9 cellular contexts compared by ENCODE assay signal in the genomic region with DNA sequence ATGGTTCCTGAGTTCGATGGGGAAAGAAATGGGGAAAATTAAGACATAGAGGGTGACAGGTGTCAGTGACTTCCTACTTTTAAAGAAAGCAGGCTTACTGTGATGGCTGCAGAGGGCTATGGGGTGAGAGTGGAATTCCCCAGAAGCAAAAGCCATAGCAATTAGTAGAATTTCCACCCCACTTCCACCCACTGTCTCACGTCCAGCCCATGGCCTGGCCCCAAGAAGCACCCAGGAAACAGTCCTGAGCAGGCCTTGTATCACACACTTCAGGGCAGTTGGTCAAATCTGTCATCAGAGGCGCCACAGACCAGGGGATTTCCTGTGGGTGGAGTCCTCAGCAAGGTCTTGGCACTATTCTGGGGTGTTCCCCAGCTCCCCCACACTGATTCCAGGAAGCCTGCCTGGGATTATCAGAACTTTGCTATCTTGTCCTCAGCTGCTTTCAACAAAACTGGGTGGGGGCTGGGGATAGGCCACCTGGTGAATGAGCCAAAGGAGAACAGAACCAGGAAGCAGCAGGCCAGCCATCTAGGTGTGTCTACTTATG.
DNase-seq lines count a peak whose midpoint lies in the region; ATAC-seq, FAIRE-seq and TF ChIP-seq lines count a peak whose summit lies in the region.
"Had no signal": no experiment of that assay in that cellular context is flagged by ENCODE, and none has a peak within 500 bp of the region (broad histone marks: within the 10 kb centered on the region; RNA-seq: fewer than 3 reads in every experiment).

No MANE protein-coding gene starts in this region.

- peak; percentile 35 for DNase-seq in GM12891 (ENCODE audit: insufficient read length, low spot score)
- DNase-seq in activated naive CD8-positive, alpha-beta T cell treated with anti-CD3 and anti-CD28 coated beads, Interleukin-2, amount 50 U/mL, for 16 hours (ENCODE audit: low read depth, low spot score) = peak; percentile 44
- DNase-seq in stimulated activated CD8-positive, alpha-beta memory T cell treated with anti-CD3 and anti-CD28 coated beads, Interleukin-7, amount 100 ng/mL, for 4 hours (ENCODE audit: low read depth in 2 of 2) = peak; percentile 75 to 78
- no peak for DNase-seq in DMS 273 treated with DMSO at 0.1 percent for 48 hours (lab: John Stamatoyannopoulos, UW)
- no peak for DNase-seq in A172 (ENCODE audit: low spot score)
- DNase-seq in H54 (ENCODE audit: insufficient read length, low spot score) = no peak

- FAIRE-seq in GM12891 (lab: Jason Lieb, UNC) (peak; percentile 84), H54 (lab: Jason Lieb, UNC) (no peak)

- H2AFZ ChIP-seq in OCI-LY3 (ENCODE audit: low read depth, low read length) = no peak overlapping the region

- peak; percentile 34 for TF ChIP-seq CTCF in OCI-LY3 (IDR thresholded peaks at IDR 0.05; ENCODE audit: low read depth, low read length)

- H4K20me1 ChIP-seq in OCI-LY3 (ENCODE audit: insufficient read depth, low read length) = no peaks in the 10 kb centered on the region

- H3K9ac ChIP-seq in OCI-LY3 (ENCODE audit: low read length) = peak overlapping the region; percentile 87

- peak overlapping the region; percentile 99 for H3K27ac ChIP-seq in OCI-LY3 (ENCODE audit: low read length)
- H3K27ac ChIP-seq: thoracic aorta had no signal

- ATAC-seq in GM21737 (IDR thresholded peaks at IDR 0.05; ENCODE audit: unreplicated experiment) = peak; percentile 71

- no peaks in the 10 kb centered on the region for H3K79me2 ChIP-seq in OCI-LY3 (ENCODE audit: low read length)

- no peaks in the 10 kb centered on the region for H3K36me3 ChIP-seq in OCI-LY3 (replicated peaks; ENCODE audit: low read depth, low read length)
- H3K36me3 ChIP-seq: thoracic aorta had no signal

- no peaks in the 10 kb centered on the region for H3K9me3 ChIP-seq in OCI-LY3 (ENCODE audit: insufficient read depth, low read length)
- H3K9me3 ChIP-seq: thoracic aorta had no signal

- H3K4me3 ChIP-seq in OCI-LY3 (ENCODE audit: low read length) = peak overlapping the region; percentile 13; the same call in 1 of the 2 replicates
- H3K4me3 ChIP-seq: thoracic aorta had no signal

- peaks cover 84% of the 10 kb centered on the region for H3K4me1 ChIP-seq in OCI-LY3 (ENCODE audit: low read length)

- no peaks in the 10 kb centered on the region for H3K27me3 ChIP-seq in OCI-LY3 (ENCODE audit: low read depth, low read length)

- TF ChIP-seq POLR2A in GM12891 (IDR thresholded peaks at IDR 0.05; ENCODE audit: low read depth, low read length) (peak; percentile 50; the same call in 1 of the 2 replicates), H54 (IDR thresholded peaks at IDR 0.05; ENCODE audit: low read depth, low read length) (no peak)

- H3K4me2 ChIP-seq in OCI-LY3 (ENCODE audit: low read length) = peak overlapping the region; percentile 70

TF ChIP-seq in GM12891, 5 proteins besides CTCF, POLR2A, EP300 and RAD21:
- TF ChIP-seq POU2F2 (IDR thresholded peaks at IDR 0.05; ENCODE audit: low read depth, low read length) (peak; percentile 84), TAF1 (IDR thresholded peaks at IDR 0.05; ENCODE audit: low read depth, low read length) (no peak), POLR2AphosphoS5 (IDR thresholded peaks at IDR 0.05; ENCODE audit: low read depth, low read length) (no peak), PAX5 (IDR thresholded peaks at IDR 0.05; ENCODE audit: insufficient read depth, low read length, severe bottlenecking) (no peak), SPI1 (IDR thresholded peaks at IDR 0.05; ENCODE audit: low read depth, low read length) (peak; percentile 62)

Comparison
In these comparisons a context has a peak if more than half of its experiments do, and no peak if none do; other contexts are left out.
1. DNase-seq: peak in GM12891 (single experiment), activated naive CD8-positive, alpha-beta T cell treated with anti-CD3 and anti-CD28 coated beads, Interleukin-2, amount 50 U/mL, for 16 hours (single experiment) and stimulated activated CD8-positive, alpha-beta memory T cell treated with anti-CD3 and anti-CD28 coated beads, Interleukin-7, amount 100 ng/mL, for 4 hours (2 of 2); none in DMS 273 treated with DMSO at 0.1 percent for 48 hours (single experiment), A172 (single experiment) and H54 (single experiment).